In the genomic region with DNA sequence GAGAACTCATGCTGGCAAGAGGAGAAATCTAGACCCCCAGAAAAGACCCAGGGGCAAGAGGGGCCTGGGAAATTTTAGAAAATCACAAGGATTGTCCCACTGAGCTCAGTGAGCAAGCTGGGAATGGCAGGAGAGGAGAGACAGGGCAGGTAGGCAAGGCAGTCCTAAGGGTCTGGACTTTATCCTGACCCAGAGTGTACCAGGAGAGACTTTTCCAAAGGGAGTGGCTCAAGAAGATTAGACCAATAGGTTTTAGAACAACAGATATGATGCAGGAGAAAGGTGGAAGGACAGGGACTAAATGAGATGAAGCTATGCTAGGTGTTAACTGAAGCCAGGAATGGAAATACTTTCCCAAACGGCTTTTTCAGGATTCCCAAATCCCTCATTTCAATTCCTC, we compare ENCODE assay signal across 8 cellular contexts.
"Had no signal": no experiment of that assay in that cellular context is flagged by ENCODE, and none has a peak within 500 bp of the region (broad histone marks: within the 10 kb centered on the region; RNA-seq: fewer than 3 reads in every experiment).

No MANE protein-coding gene starts in this region.

- DNase-seq: GDM1, GF-D8 had no signal

- FAIRE-seq: G401.6, GM12878, GM12891, GM12892, GM18507, GM19239 had no signal

- H3K4me3 ChIP-seq: GM12878 had no signal
